In genomic region chr7:108367946-108368345, GRCh38 we compare ENCODE assay signal across 13 cellular contexts.
"Had no signal": no experiment of that assay in that cellular context is flagged by ENCODE, and none has a peak within 500 bp of the region (broad histone marks: within the 10 kb centered on the region; RNA-seq: fewer than 3 reads in every experiment).

No MANE protein-coding gene starts in this region.

- H3K4me1 ChIP-seq: lower lobe of right lung, transverse colon had no signal

- H3K9me3 ChIP-seq: lower lobe of right lung, neutrophil, transverse colon had no signal

- H3K36me3 ChIP-seq: lower lobe of right lung, neutrophil, transverse colon had no signal

- DNase-seq: activated B cell treated with CpG ODN at 0.5 μM for 24 hours; activated CD4-positive, alpha-beta T cell treated with anti-CD3 and anti-CD28 coated beads, Interleukin-2, amount 10 ng/mL, durations not matched to agents 24 days and 14 days; activated CD8-positive, alpha-beta memory T cell treated with anti-CD3 and anti-CD28 coated beads for 24 hours; activated naive CD4-positive, alpha-beta T cell treated with anti-CD3 and anti-CD28 coated beads for 36 hours; endodermal cell; hypothalamus; lower lobe of right lung; naive thymus-derived CD8-positive, alpha-beta T cell; stimulated activated CD4-positive, alpha-beta T cell treated with anti-CD3 and anti-CD28 coated beads, Interleukin-2, amount 100 ng/mL, for 24 hours; stimulated activated naive B cell treated with anti-CD40 and anti-IgM and Interleukin-4, amounts not matched to agents 10 μg/mL and 1 μg/mL and 100 μg/mL, for 72 hours; transverse colon had no signal

- H3K27ac ChIP-seq: lower lobe of right lung, neutrophil, transverse colon had no signal

- H3K27me3 ChIP-seq: neutrophil, transverse colon had no signal

- H3K4me3 ChIP-seq: lower lobe of right lung, transverse colon had no signal

- ATAC-seq: lower lobe of right lung; naive thymus-derived CD8-positive, alpha-beta T cell; sciatic nerve; stimulated activated naive B cell treated with anti-CD40 and anti-IgM and Interleukin-4, amounts not matched to agents 10 μg/mL and 1 μg/mL and 100 μg/mL, for 72 hours had no signal
